1 cellular context compared by ENCODE assay signal in the genomic region with DNA sequence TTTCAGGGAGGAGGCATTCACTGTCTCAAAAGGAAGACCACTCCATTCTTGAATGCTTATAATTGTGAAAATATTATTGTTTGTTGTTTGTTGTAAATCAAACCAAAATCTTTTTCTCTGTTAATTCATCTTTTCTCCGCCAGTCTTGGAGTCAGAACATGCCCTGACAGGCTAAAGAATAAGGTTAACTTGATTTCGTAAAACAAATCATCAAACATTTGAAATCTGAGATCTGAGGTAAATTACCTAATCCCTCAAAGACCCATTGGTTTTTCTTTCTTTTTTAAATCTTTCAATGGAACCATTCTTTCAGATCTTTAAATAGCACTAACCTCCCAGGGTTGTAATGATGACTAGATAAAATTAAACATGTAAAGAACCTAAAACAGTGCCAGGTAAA.
TF ChIP-seq lines count a peak whose summit lies in the region.

No MANE protein-coding gene starts in this region.

TF ChIP-seq in GM23338, 12 proteins besides CTCF, POLR2A, EP300 and RAD21 (continued from another document):
- no peak for TF ChIP-seq NANOG (IDR thresholded peaks at IDR 0.05; ENCODE audit: borderline replicate concordance)
- TF ChIP-seq, protein P1, sequence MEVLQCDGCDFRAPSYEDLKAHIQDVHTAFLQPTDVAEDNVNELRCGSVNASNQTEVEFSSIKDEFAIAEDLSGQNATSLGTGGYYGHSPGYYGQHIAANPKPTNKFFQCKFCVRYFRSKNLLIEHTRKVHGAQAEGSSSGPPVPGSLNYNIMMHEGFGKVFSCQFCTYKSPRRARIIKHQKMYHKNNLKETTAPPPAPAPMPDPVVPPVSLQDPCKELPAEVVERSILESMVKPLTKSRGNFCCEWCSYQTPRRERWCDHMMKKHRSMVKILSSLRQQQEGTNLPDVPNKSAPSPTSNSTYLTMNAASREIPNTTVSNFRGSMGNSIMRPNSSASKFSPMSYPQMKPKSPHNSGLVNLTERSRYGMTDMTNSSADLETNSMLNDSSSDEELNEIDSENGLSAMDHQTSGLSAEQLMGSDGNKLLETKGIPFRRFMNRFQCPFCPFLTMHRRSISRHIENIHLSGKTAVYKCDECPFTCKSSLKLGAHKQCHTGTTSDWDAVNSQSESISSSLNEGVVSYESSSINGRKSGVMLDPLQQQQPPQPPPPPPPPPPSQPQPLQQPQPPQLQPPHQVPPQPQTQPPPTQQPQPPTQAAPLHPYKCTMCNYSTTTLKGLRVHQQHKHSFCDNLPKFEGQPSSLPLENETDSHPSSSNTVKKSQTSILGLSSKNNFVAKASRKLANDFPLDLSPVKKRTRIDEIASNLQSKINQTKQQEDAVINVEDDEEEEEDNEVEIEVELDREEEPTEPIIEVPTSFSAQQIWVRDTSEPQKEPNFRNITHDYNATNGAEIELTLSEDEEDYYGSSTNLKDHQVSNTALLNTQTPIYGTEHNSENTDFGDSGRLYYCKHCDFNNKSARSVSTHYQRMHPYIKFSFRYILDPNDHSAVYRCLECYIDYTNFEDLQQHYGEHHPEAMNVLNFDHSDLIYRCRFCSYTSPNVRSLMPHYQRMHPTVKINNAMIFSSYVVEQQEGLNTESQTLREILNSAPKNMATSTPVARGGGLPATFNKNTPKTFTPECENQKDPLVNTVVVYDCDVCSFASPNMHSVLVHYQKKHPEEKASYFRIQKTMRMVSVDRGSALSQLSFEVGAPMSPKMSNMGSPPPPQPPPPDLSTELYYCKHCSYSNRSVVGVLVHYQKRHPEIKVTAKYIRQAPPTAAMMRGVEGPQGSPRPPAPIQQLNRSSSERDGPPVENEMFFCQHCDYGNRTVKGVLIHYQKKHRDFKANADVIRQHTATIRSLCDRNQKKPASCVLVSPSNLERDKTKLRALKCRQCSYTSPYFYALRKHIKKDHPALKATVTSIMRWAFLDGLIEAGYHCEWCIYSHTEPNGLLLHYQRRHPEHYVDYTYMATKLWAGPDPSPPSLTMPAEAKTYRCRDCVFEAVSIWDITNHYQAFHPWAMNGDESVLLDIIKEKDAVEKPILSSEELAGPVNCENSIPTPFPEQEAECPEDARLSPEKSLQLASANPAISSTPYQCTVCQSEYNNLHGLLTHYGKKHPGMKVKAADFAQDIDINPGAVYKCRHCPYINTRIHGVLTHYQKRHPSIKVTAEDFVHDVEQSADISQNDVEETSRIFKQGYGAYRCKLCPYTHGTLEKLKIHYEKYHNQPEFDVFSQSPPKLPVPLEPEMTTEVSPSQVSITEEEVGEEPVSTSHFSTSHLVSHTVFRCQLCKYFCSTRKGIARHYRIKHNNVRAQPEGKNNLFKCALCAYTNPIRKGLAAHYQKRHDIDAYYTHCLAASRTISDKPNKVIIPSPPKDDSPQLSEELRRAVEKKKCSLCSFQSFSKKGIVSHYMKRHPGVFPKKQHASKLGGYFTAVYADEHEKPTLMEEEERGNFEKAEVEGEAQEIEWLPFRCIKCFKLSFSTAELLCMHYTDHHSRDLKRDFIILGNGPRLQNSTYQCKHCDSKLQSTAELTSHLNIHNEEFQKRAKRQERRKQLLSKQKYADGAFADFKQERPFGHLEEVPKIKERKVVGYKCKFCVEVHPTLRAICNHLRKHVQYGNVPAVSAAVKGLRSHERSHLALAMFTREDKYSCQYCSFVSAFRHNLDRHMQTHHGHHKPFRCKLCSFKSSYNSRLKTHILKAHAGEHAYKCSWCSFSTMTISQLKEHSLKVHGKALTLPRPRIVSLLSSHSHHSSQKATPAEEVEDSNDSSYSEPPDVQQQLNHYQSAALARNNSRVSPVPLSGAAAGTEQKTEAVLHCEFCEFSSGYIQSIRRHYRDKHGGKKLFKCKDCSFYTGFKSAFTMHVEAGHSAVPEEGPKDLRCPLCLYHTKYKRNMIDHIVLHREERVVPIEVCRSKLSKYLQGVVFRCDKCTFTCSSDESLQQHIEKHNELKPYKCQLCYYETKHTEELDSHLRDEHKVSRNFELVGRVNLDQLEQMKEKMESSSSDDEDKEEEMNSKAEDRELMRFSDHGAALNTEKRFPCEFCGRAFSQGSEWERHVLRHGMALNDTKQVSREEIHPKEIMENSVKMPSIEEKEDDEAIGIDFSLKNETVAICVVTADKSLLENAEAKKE (CRISPR knock-in tag; IDR thresholded peaks at IDR 0.05), result no peak
